Comparison of ENCODE assay signal across 8 cellular contexts in genomic region chr10:51074238-51075028, GRCh38. TPM values are rescaled to one million over a fixed set of nuclear protein-coding genes. Genes with fewer than 3 reads are reported as not detected.
DNase-seq lines count a peak whose midpoint lies in the region; ATAC-seq and TF ChIP-seq lines count a peak whose summit lies in the region.

PRKG1 (plus strand) TSS chr10:51074487.

- H3K4me3 ChIP-seq in endodermal cell (ENCODE audit: low read length) = peak within 1 kb of the TSS; percentile 88
- H3K4me3 ChIP-seq in lower leg skin (ENCODE audit: low read depth, poor library complexity, severe bottlenecking) = peak within 1 kb of the TSS; percentile 44

- no peak for TF ChIP-seq CTCF in CD14-positive monocyte (IDR thresholded peaks at IDR 0.05)
- no peak for TF ChIP-seq CTCF in HFFc6 (IDR thresholded peaks at IDR 0.05)
- no peak for TF ChIP-seq CTCF in endodermal cell (conservative IDR thresholded peaks at IDR 0.05)
- no peak for TF ChIP-seq CTCF in lower leg skin (IDR thresholded peaks at IDR 0.05)

- no peak for TF ChIP-seq POLR2A in lower leg skin (IDR thresholded peaks at IDR 0.05)

- no peaks in the 10 kb centered on the region for H3K36me3 ChIP-seq in endodermal cell (ENCODE audit: control insufficient read depth, insufficient read depth, low read length)

- H3K9me3 Mint-ChIP-seq in CD14-positive monocyte (peaks cover 0 to 5% (median 0%) of the 10 kb centered on the region in 7 donors), HFFc6 (no peaks in the 10 kb centered on the region), endodermal cell (no peaks in the 10 kb centered on the region)
- H3K9me3 Mint-ChIP-seq in stimulated activated naive CD8-positive, alpha-beta T cell treated with anti-CD3 and anti-CD28 coated beads, Interleukin-15, amount 100 ng/mL, for 72 hours = no peaks in the 10 kb centered on the region

- peak; percentile 69 for ATAC-seq in stimulated activated naive CD8-positive, alpha-beta T cell treated with anti-CD3 and anti-CD28 coated beads, Interleukin-15, amount 100 ng/mL, for 72 hours
- no peak for ATAC-seq in GM21825 (IDR thresholded peaks at IDR 0.05; ENCODE audit: unreplicated experiment)
- no peak for ATAC-seq in HG03196 (IDR thresholded peaks at IDR 0.05; ENCODE audit: unreplicated experiment)

- H3K27me3 Mint-ChIP-seq in CD14-positive monocyte (ENCODE audit: low read depth in 3 of 3) (peaks cover 45 to 53% (median 46%) of the 10 kb centered on the region in 3 donors), HFFc6 (ENCODE audit: insufficient read depth) (no peaks in the 10 kb centered on the region), endodermal cell (ENCODE audit: insufficient read depth) (peaks cover 48% of the 10 kb centered on the region)
- H3K27me3 Mint-ChIP-seq in stimulated activated naive CD8-positive, alpha-beta T cell treated with anti-CD3 and anti-CD28 coated beads, Interleukin-15, amount 100 ng/mL, for 72 hours = peaks cover 43% of the 10 kb centered on the region

- H3K27ac Mint-ChIP-seq in CD14-positive monocyte = peak within 1 kb of the TSS in 1 of 7 donors; percentile 47
- peak within 1 kb of the TSS; percentile 74 for H3K27ac Mint-ChIP-seq in HFFc6
- H3K27ac Mint-ChIP-seq in endodermal cell = peak within 1 kb of the TSS; percentile 76
- H3K27ac Mint-ChIP-seq in stimulated activated naive CD8-positive, alpha-beta T cell treated with anti-CD3 and anti-CD28 coated beads, Interleukin-15, amount 100 ng/mL, for 72 hours = no peak within 1 kb of the TSS

- no peaks in the 10 kb centered on the region for H3K9me3 ChIP-seq in endodermal cell (ENCODE audit: control insufficient read depth, low read length)

- H3K27me3 ChIP-seq in endodermal cell (ENCODE audit: control insufficient read depth, insufficient read depth, low read length, poor library complexity, severe bottlenecking) = peaks cover 52% of the 10 kb centered on the region

- H3K4me1 ChIP-seq in endodermal cell (ENCODE audit: control insufficient read depth, insufficient read depth, low read length) = no peaks in the 10 kb centered on the region

- 0% methylated on average over 16 to 59 of the region's 59 CpGs for WGBS in endodermal cell (ENCODE audit: insufficient coverage in 1 of 2, insufficient read length in 1 of 2), 2 experiments
- WGBS in lower leg skin, 2 donors = 0 to 1% methylated on average over 42 to 47 of the region's 59 CpGs

- H3K36me3 Mint-ChIP-seq in CD14-positive monocyte = peaks cover 0 to 3% of the 10 kb centered on the region in 2 donors
- no peaks in the 10 kb centered on the region for H3K36me3 Mint-ChIP-seq in HFFc6 (ENCODE audit: low read depth)
- no peaks in the 10 kb centered on the region for H3K36me3 Mint-ChIP-seq in endodermal cell (ENCODE audit: low read depth)

- H3K4me3 Mint-ChIP-seq in CD14-positive monocyte (peak within 1 kb of the TSS; percentile 64 to 98), HFFc6 (peak within 1 kb of the TSS; percentile 97), endodermal cell (peak within 1 kb of the TSS; percentile 81)
- peak within 1 kb of the TSS; percentile 73 to 78 for H3K4me3 Mint-ChIP-seq in stimulated activated naive CD8-positive, alpha-beta T cell treated with anti-CD3 and anti-CD28 coated beads, Interleukin-15, amount 100 ng/mL, for 72 hours

- peak within 1 kb of the TSS; percentile 47 for H3K27ac ChIP-seq in endodermal cell (ENCODE audit: low read depth, low read length)

- peak within 1 kb of the TSS; percentile 28 for H3K9ac ChIP-seq in endodermal cell (ENCODE audit: extremely low read depth, low read length, poor library complexity, severe bottlenecking)

- no peak for DNase-seq in CD14-positive monocyte (ENCODE audit: low spot score)
- DNase-seq in HFFc6 = peak; percentile 82
- DNase-seq in SW480 (ENCODE audit: low spot score) = peak; percentile 43
- DNase-seq in endodermal cell = peak; percentile 94
- peak; percentile 55 to 95 for DNase-seq in lower leg skin (ENCODE audit: low spot score in 2 of 2)
- DNase-seq in stimulated activated naive CD8-positive, alpha-beta T cell treated with anti-CD3 and anti-CD28 coated beads, Interleukin-15, amount 100 ng/mL, for 72 hours = no peak

- intact Hi-C loops in CD14-positive monocyte (cut with micrococcal nuclease) = no loop called here
- intact Hi-C loops in lower leg skin (cut with DNase I; ENCODE audit: low total_unique reads) = no loop called here

- H3K4me1 Mint-ChIP-seq in CD14-positive monocyte (peaks cover 11% of the 10 kb centered on the region), HFFc6 (ENCODE audit: low read depth) (peaks cover 38% of the 10 kb centered on the region), endodermal cell (peaks cover 11% of the 10 kb centered on the region)
- H3K4me1 Mint-ChIP-seq in stimulated activated naive CD8-positive, alpha-beta T cell treated with anti-CD3 and anti-CD28 coated beads, Interleukin-15, amount 100 ng/mL, for 72 hours = peaks cover 18% of the 10 kb centered on the region

RNA-seq across cellular contexts. Expression of gene PRKG1, which starts in this region (rescaled TPM):
- polyA plus RNA-seq in CD14-positive monocyte = not detected
- total RNA-seq in HFFc6 (2021; fragmentation: NEBNext Ultra II Directional; extraction: Animal tissue kit (Norgen Biotek cat#: 25700)) = 10 to 100 TPM in 2 of 6 experiments, 1 to 10 TPM in 4; 9.3 to 10.1 (median 9.8) TPM
- total RNA-seq in endodermal cell (1 to 10 TPM; 1.3 to 2.7 TPM), lower leg skin (1 to 10 TPM in 3 of 4 donors, under 1 TPM in 1; 0.63 to 4.3 (median 2.1) TPM)
- 8.8 TPM for polyA plus RNA-seq in endodermal cell (2013, experiment 1 of 2)
- polyA plus RNA-seq in endodermal cell (2013, experiment 2 of 2) = 9.3 TPM

Comparison
In these comparisons a context has a peak if more than half of its experiments do, and no peak if none do; other contexts are left out.
1. DNase-seq: peak in HFFc6 (single experiment), SW480 (single experiment), endodermal cell (single experiment) and lower leg skin (2 of 2); none in CD14-positive monocyte (single experiment) and stimulated activated naive CD8-positive, alpha-beta T cell treated with anti-CD3 and anti-CD28 coated beads, Interleukin-15, amount 100 ng/mL, for 72 hours (0 of 2).
2. H3K27ac Mint-ChIP-seq: peak in HFFc6 (single experiment) and endodermal cell (single experiment); none in stimulated activated naive CD8-positive, alpha-beta T cell treated with anti-CD3 and anti-CD28 coated beads, Interleukin-15, amount 100 ng/mL, for 72 hours (0 of 2).
3. Peak in every context shown above with its lines, with median percentiles within 50 percentile points of each other: H3K4me3 Mint-ChIP-seq.